ENCODE assay signal across 33 cellular contexts in genomic region chr6:18785810-18786490, GRCh38.
"Had no signal": no experiment of that assay in that cellular context is flagged by ENCODE, and none has a peak within 500 bp of the region (broad histone marks: within the 10 kb centered on the region; RNA-seq: fewer than 3 reads in every experiment).

No MANE protein-coding gene starts in this region.

- DNase-seq: activated effector memory CD4-positive, alpha-beta T cell treated with anti-CD3 and anti-CD28 coated beads, Interleukin-2, amount 50 U/mL, for 16 hours; activated effector memory CD4-positive, alpha-beta T cell treated with Interleukin-2 at 50 U/mL for 16 hours; activated gamma-delta T cell; activated gamma-delta T cell treated with Interleukin-2 at 50 U/mL for 16 hours; activated naive CD4-positive, alpha-beta T cell; activated naive CD4-positive, alpha-beta T cell treated with anti-CD3 and anti-CD28 coated beads for 36 hours; activated naive CD4-positive, alpha-beta T cell treated with anti-CD3 and anti-CD28 coated beads, Interleukin-2, amount 10 ng/mL, durations not matched to agents 7 days and 5 days; activated naive CD4-positive, alpha-beta T cell treated with anti-CD3 and anti-CD28 coated beads, Interleukin-2, amount 50 U/mL, for 16 hours; activated naive CD4-positive, alpha-beta T cell treated with Interleukin-2 at 50 U/mL for 16 hours; activated naive CD8-positive, alpha-beta T cell treated with anti-CD3 and anti-CD28 coated beads for 36 hours; activated naive CD8-positive, alpha-beta T cell treated with anti-CD3 and anti-CD28 coated beads, Interleukin-2, amount 10 ng/mL, durations not matched to agents 7 days and 5 days; activated naive CD8-positive, alpha-beta T cell treated with anti-CD3 and anti-CD28 coated beads, Interleukin-2, amount 50 U/mL, for 24 hours; activated T-cell treated with anti-CD3 and anti-CD28 coated beads, Interleukin-2, amount 50 U/mL, for 24 hours; activated T-cell treated with anti-CD3 and anti-CD28 coated beads, Interleukin-2, amount 50 U/mL, for 4 hours; activated T-cell treated with anti-CD3 and anti-CD28 coated beads, Interleukin-2, amount 50 U/mL, for 48 hours; activated T-cell treated with anti-CD3 and anti-CD28 coated beads, Interleukin-2, amount 50 U/mL, for 72 hours; adrenal gland; amniotic stem cell; amygdala; anterior cingulate cortex; aorta; body of pancreas; brain microvascular endothelial cell; caudate nucleus; central memory CD4-positive, alpha-beta T cell; cerebellar nuclear complex had no signal

- ATAC-seq: activated naive CD4-positive, alpha-beta T cell treated with anti-CD3 and anti-CD28 coated beads, Interleukin-2, amount 50 U/mL, for 72 hours; activated naive CD8-positive, alpha-beta T cell treated with anti-CD3 and anti-CD28 coated beads, Interleukin-2, amount 50 U/mL, for 24 hours; activated T-cell treated with anti-CD3 and anti-CD28 coated beads, Interleukin-2, amount 50 U/mL, for 4 hours; activated T-cell treated with anti-CD3 and anti-CD28 coated beads, Interleukin-2, amount 50 U/mL, for 72 hours; activated T-helper 17 cell treated with anti-CD3 and anti-CD28 coated beads, Interleukin-2, amount 50 U/mL, for 72 hours; body of pancreas had no signal

- H3K27me3 ChIP-seq: adrenal gland, ascending aorta, body of pancreas, brain microvascular endothelial cell, breast epithelium, cardiac muscle cell had no signal

- H3K4me1 ChIP-seq: adrenal gland, ascending aorta, body of pancreas, breast epithelium had no signal

- H3K36me3 ChIP-seq: adrenal gland, ascending aorta, brain microvascular endothelial cell, breast epithelium, cardiac muscle cell had no signal

- H3K9me3 ChIP-seq: body of pancreas had no signal

- FAIRE-seq: astrocyte, bronchial epithelial cell had no signal

- H3K27ac ChIP-seq: adrenal gland, ascending aorta, body of pancreas, brain microvascular endothelial cell, breast epithelium, cardiac muscle cell had no signal

- H3K4me3 ChIP-seq: adrenal gland, ascending aorta, body of pancreas, breast epithelium, cardiac muscle cell had no signal
